10 cellular contexts compared by ENCODE assay signal in the genomic region with DNA sequence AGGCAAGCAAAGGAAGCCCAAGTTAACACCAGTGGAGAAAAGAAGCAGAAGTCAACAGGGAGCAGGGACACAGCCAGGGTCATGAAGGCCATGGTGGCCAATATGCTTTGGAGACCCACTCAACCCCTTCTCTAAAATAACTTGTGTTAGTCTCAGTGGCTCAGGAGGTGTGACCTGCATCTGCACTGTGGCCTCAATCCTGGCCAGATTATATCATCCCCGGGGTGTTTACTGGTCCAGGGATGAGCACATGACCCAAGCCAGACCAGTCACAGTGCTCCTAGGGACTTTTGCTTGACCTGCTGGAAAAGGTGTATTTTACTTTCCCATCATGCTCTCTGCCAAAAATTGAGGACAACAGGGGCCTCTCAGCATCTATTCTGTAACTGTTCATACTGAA.
DNase-seq lines count a peak whose midpoint lies in the region; ATAC-seq and TF ChIP-seq lines count a peak whose summit lies in the region.
"Had no signal": no experiment of that assay in that cellular context is flagged by ENCODE, and none has a peak within 500 bp of the region (broad histone marks: within the 10 kb centered on the region; RNA-seq: fewer than 3 reads in every experiment).

No MANE protein-coding gene starts in this region.

- H3K4me1 ChIP-seq in MM.1S (ENCODE audit: low read length) (peaks cover 24% of the 10 kb centered on the region), mesodermal cell (ENCODE audit: control insufficient read depth, insufficient read depth, low read length, poor library complexity, severe bottlenecking) (peaks cover 64% of the 10 kb centered on the region)

- H3K4me3 ChIP-seq in MM.1S (ENCODE audit: low read length) (no peak overlapping the region), mesodermal cell (ENCODE audit: extremely low read depth, insufficient read depth, low read length, poor library complexity, severe bottlenecking) (no peak overlapping the region)

- DNase-seq in HFFc6, result no peak
- DNase-seq in MM.1S, result peak; percentile 31
- DNase-seq in iPS-NIHi11 (ENCODE audit: low spot score), result no peak
- DNase-seq in NCI-H526 (lab: John Stamatoyannopoulos, UW), result no peak
- no peak for DNase-seq in NCI-H1092 treated with DMSO at 0.1 percent for 48 hours (lab: John Stamatoyannopoulos, UW)
- no peak for DNase-seq in omental fat pad (ENCODE audit: low spot score)

- H3K4me2 ChIP-seq in MM.1S (ENCODE audit: low read depth, low read length), result peak overlapping the region; percentile 28

- H3K27ac Mint-ChIP-seq in HFFc6, result peak overlapping the region; percentile 99
- H3K27ac Mint-ChIP-seq: activated T-helper 17 cell treated with anti-CD3 and anti-CD28 coated beads, Interleukin-2, amount 50 U/mL, for 72 hours had no signal

- H3K36me3 Mint-ChIP-seq in HFFc6 (ENCODE audit: low read depth), result peaks cover 29% of the 10 kb centered on the region

- peak overlapping the region; percentile 76 for H3K4me3 Mint-ChIP-seq in HFFc6
- H3K4me3 Mint-ChIP-seq: activated T-helper 17 cell treated with anti-CD3 and anti-CD28 coated beads, Interleukin-2, amount 50 U/mL, for 72 hours had no signal

- H3K27ac ChIP-seq in MM.1S (ENCODE audit: low read length) (peak overlapping the region; percentile 92), mesodermal cell (ENCODE audit: low read depth, low read length, severe bottlenecking) (peak overlapping the region; percentile 97)
- H3K27ac ChIP-seq: C4-2B had no signal

- H3K9me3 ChIP-seq in MM.1S (replicated peaks; ENCODE audit: insufficient read depth, low read length) (no peaks in the 10 kb centered on the region), mesodermal cell (ENCODE audit: control insufficient read depth, low read length) (no peaks in the 10 kb centered on the region)

- H3K9me3 Mint-ChIP-seq in HFFc6, result no peaks in the 10 kb centered on the region
- H3K9me3 Mint-ChIP-seq: activated T-helper 17 cell treated with anti-CD3 and anti-CD28 coated beads, Interleukin-2, amount 50 U/mL, for 72 hours had no signal

- H3K36me3 ChIP-seq in MM.1S (replicated peaks; ENCODE audit: insufficient read depth, low read length) (no peaks in the 10 kb centered on the region), mesodermal cell (ENCODE audit: control insufficient read depth, insufficient read depth, low read length) (peaks cover 53% of the 10 kb centered on the region)

- WGBS in mesodermal cell (ENCODE audit: insufficient coverage in 2 of 2), 2 experiments, result 90 to 100% methylated on average over 1 of the region's 1 CpG

- peak overlapping the region; percentile 59 for H2AFZ ChIP-seq in MM.1S (ENCODE audit: low read length)

- peak; percentile 24 for ATAC-seq in GM18502 (IDR thresholded peaks at IDR 0.05; ENCODE audit: poor library complexity, unreplicated experiment)
- no peak for ATAC-seq in omental fat pad (ENCODE audit: low FRiP score)

- no peaks in the 10 kb centered on the region for H4K20me1 ChIP-seq in MM.1S (ENCODE audit: insufficient read depth, low read length)

- H3K4me1 Mint-ChIP-seq in HFFc6 (ENCODE audit: low read depth), result peaks cover 57% of the 10 kb centered on the region
- H3K4me1 Mint-ChIP-seq: activated T-helper 17 cell treated with anti-CD3 and anti-CD28 coated beads, Interleukin-2, amount 50 U/mL, for 72 hours had no signal

- H3F3A ChIP-seq in MM.1S (ENCODE audit: insufficient read depth, low read length), result peaks cover 19% of the 10 kb centered on the region

- no peaks in the 10 kb centered on the region for H3K79me2 ChIP-seq in MM.1S (ENCODE audit: low read length)

- peaks cover 2% of the 10 kb centered on the region for H3K27me3 Mint-ChIP-seq in HFFc6 (ENCODE audit: insufficient read depth)
- H3K27me3 Mint-ChIP-seq: activated T-helper 17 cell treated with anti-CD3 and anti-CD28 coated beads, Interleukin-2, amount 50 U/mL, for 72 hours had no signal

- TF ChIP-seq CTCF in HFFc6 (IDR thresholded peaks at IDR 0.05) (no peak), MM.1S (IDR thresholded peaks at IDR 0.05; ENCODE audit: low read length) (no peak), omental fat pad (IDR thresholded peaks at IDR 0.05) (no peak)

- H3K27me3 ChIP-seq in MM.1S (replicated peaks; ENCODE audit: insufficient read depth, low read length), result no peaks in the 10 kb centered on the region

- H3K9me2 ChIP-seq in MM.1S (replicated peaks; ENCODE audit: insufficient read depth, low read length), result no peaks in the 10 kb centered on the region

- H3K9ac ChIP-seq in MM.1S (ENCODE audit: low read length), result peak overlapping the region; percentile 47
